In genomic region chr22:39520054-39520873, GRCh38 we compare ENCODE assay signal across 8 cellular contexts. TPM values are rescaled to one million over a fixed set of nuclear protein-coding genes. Genes with fewer than 3 reads are reported as not detected.
DNase-seq lines count a peak whose midpoint lies in the region; ATAC-seq lines count a peak whose summit lies in the region.

ATF4 (plus strand) TSS chr22:39520562; CDS start chr22:39521446, 884 bp downstream.

- H3K4me3 Mint-ChIP-seq in IgD-negative memory B cell, result peak within 1 kb of the TSS; percentile 85 to 99 (median 96)

- no peaks in the 10 kb centered on the region for H3K27me3 ChIP-seq in mononuclear cell (ENCODE audit: insufficient read depth, low read length)

- no peaks in the 10 kb centered on the region for H3K9me3 ChIP-seq in mononuclear cell (ENCODE audit: low read depth, low read length)

- peaks cover 28 to 40% (median 32%) of the 10 kb centered on the region in 3 donors for H3K4me1 Mint-ChIP-seq in IgD-negative memory B cell

- no peaks in the 10 kb centered on the region for H3K27me3 Mint-ChIP-seq in IgD-negative memory B cell

- peak within 1 kb of the TSS; percentile 95 to 100 (median 100) for H3K27ac Mint-ChIP-seq in IgD-negative memory B cell

- H3K4me1 ChIP-seq in mononuclear cell (ENCODE audit: insufficient read depth, low read length), result peaks cover 53% of the 10 kb centered on the region

- peak; percentile 71 for ATAC-seq in GM21529 (IDR thresholded peaks at IDR 0.05; ENCODE audit: unreplicated experiment)

- peaks cover 4% of the 10 kb centered on the region for H3K36me3 Mint-ChIP-seq in IgD-negative memory B cell

- H3K9me3 Mint-ChIP-seq in IgD-negative memory B cell, result peaks cover 0 to 2% (median 0%) of the 10 kb centered on the region in 3 donors

- peak; percentile 96 for DNase-seq in DMS 273 treated with DMSO at 0.1 percent for 48 hours (lab: John Stamatoyannopoulos, UW)
- DNase-seq in OCI-M2 (lab: John Stamatoyannopoulos, UW; ENCODE audit: unreplicated experiment), result peak; percentile 81
- peak; percentile 93 for DNase-seq in activated T-cell treated with anti-CD3 and anti-CD28 coated beads for 4 hours
- peak; percentile 99 for DNase-seq in epidermal melanocyte (ENCODE audit: insufficient read length, low spot score)
- DNase-seq in stimulated activated CD8-positive, alpha-beta memory T cell treated with anti-CD3 and anti-CD28 coated beads, Interleukin-4, amount 100 ng/mL, for 1 hour (ENCODE audit: low read depth in 2 of 2, low spot score in 1 of 2), result peak; percentile 89 to 92

- H3K4me3 ChIP-seq in mononuclear cell (ENCODE audit: low read length), result peak within 1 kb of the TSS; percentile 100

RNA-seq across cellular contexts. Expression of gene ATF4, which starts in this region (rescaled TPM):
- polyA plus RNA-seq in IgD-negative memory B cell, result 186 TPM
- total RNA-seq in mononuclear cell, result 274 TPM

Comparison
In these comparisons a context has a peak if more than half of its experiments do, and no peak if none do; other contexts are left out.
1. Peak in every context shown above with its lines: DNase-seq, ATAC-seq and H3K4me3 ChIP-seq.